Comparison of ENCODE assay signal across 8 cellular contexts in the genomic region with DNA sequence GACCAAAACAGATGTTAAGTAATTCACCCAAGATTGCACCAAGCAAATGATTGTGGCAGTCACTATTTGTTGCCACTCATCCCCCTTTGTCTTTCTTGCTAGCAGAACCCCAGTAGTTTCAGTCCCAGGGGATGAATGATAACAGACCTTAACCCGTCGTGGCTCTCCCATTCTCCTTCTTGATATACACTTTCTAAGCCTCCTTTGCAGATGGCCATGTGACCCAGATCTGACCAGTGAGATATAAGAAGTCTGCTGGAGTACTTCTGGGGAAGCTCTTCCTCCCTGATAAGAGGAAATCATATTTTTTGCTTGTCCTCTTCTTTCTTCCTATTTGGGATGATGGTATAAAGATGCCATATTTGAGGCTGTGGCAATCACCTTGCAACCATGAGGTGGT.
"Had no signal": no experiment of that assay in that cellular context is flagged by ENCODE, and none has a peak within 500 bp of the region (broad histone marks: within the 10 kb centered on the region; RNA-seq: fewer than 3 reads in every experiment).

No MANE protein-coding gene starts in this region.

- H3K4me3 ChIP-seq: GM23338 had no signal

- ATAC-seq: GM23338, HepG2 had no signal

- H3K27ac ChIP-seq: HL-60 had no signal

- DNase-seq: H9, HCEC 1CT, KBM-7 had no signal

- FAIRE-seq: H1, H54, HepG2 had no signal

- H3K4me2 ChIP-seq: GM23338 had no signal

- H2AFZ ChIP-seq: GM23338 had no signal
